In genomic region chr5:432928-433791, GRCh38 we compare ENCODE assay signal across 29 cellular contexts. TPM values are rescaled to one million over a fixed set of nuclear protein-coding genes. Genes with fewer than 3 reads are reported as not detected.
A peak's percentile ranks its signal among the peaks of the same experiment; 100 is the strongest.
DNase-seq lines count a peak whose midpoint lies in the region; ATAC-seq, FAIRE-seq and TF ChIP-seq lines count a peak whose summit lies in the region.
"Had no signal": no experiment of that assay in that cellular context is flagged by ENCODE, and none has a peak within 500 bp of the region (broad histone marks: within the 10 kb centered on the region; RNA-seq: fewer than 3 reads in every experiment).

No MANE protein-coding gene starts in this region.

- H3K9ac ChIP-seq in GM12878 (ENCODE audit: control insufficient read depth, insufficient read depth, low read length), result no peak overlapping the region
- H3K9ac ChIP-seq: SK-N-SH had no signal

- no peak for FAIRE-seq in GM12878 (lab: Jason Lieb, UNC)

- H4K20me1 ChIP-seq in GM12878 (ENCODE audit: control insufficient read depth, insufficient read depth), result no peaks in the 10 kb centered on the region

- intact Hi-C loops in left cardiac atrium (cut with DNase I) (loop anchor here in 1 of 2 donors (10.0 kb wide), 1 partner anchor 118 kb away; no protein-coding TSS in a partner anchor), heart right ventricle (cut with DNase I) (loop anchor here in 2 of 10 donors (5.0 kb wide), 2 partner anchors 116 to 246 kb away; no protein-coding TSS in a partner anchor), GM12878 (cut with micrococcal nuclease; ENCODE audit: unreplicated experiment) (no loop called here)

- no peaks in the 10 kb centered on the region for H3K27me3 Mint-ChIP-seq in type B pancreatic cell
- H3K27me3 Mint-ChIP-seq: activated naive CD4-positive, alpha-beta T cell treated with anti-CD3 and anti-CD28 coated beads, Interleukin-2, amount 10 ng/mL, durations not matched to agents 7 days and 5 days had no signal

- H3K27ac ChIP-seq in heart right ventricle, result no peak overlapping the region
- no peak overlapping the region for H3K27ac ChIP-seq in GM12878 (ENCODE audit: control insufficient read depth, insufficient read depth)
- no peak overlapping the region for H3K27ac ChIP-seq in lung (ENCODE audit: low read depth in 1 of 2, low read length in 1 of 2)
- H3K27ac ChIP-seq: hepatocyte, right atrium auricular region, suprapubic skin, vagina, WERI-Rb-1 had no signal

- H3K36me3 ChIP-seq in heart right ventricle (no peaks in the 10 kb centered on the region), GM12878 (ENCODE audit: control insufficient read depth in 2 of 2, insufficient read depth in 2 of 2, low read length in 1 of 2) (peaks cover 6 to 26% of the 10 kb centered on the region in 2 experiments; a peak in 3 of 4 replicates), lung (ENCODE audit: control insufficient read depth in 2 of 2, insufficient read depth in 2 of 2, low read length in 2 of 2) (peaks cover 0 to 11% of the 10 kb centered on the region in 2 donors)
- H3K36me3 ChIP-seq: right atrium auricular region, suprapubic skin, vagina, WERI-Rb-1 had no signal

- H2AFZ ChIP-seq in GM12878 (ENCODE audit: control insufficient read depth, low read depth, low read length), result no peak overlapping the region
- H2AFZ ChIP-seq: hepatocyte had no signal

- TF ChIP-seq EP300 in GM12878 (IDR thresholded peaks at IDR 0.05; ENCODE audit: borderline replicate concordance in 1 of 2, control insufficient read depth in 1 of 2, low read depth in 2 of 2, low read length in 2 of 2), result no peak

- in situ Hi-C loops in GM12878 (cut with MboI), result no loop called here

- ATAC-seq in left cardiac atrium (no peak), heart right ventricle (no peak), GM12878 (no peak), lung (ENCODE audit: insufficient read depth, low FRiP score) (no peak), HG02798 (IDR thresholded peaks at IDR 0.05; ENCODE audit: poor library complexity, unreplicated experiment) (no peak)

- no peak overlapping the region for H3K27ac Mint-ChIP-seq in type B pancreatic cell
- H3K27ac Mint-ChIP-seq: activated naive CD4-positive, alpha-beta T cell treated with anti-CD3 and anti-CD28 coated beads, Interleukin-2, amount 10 ng/mL, durations not matched to agents 7 days and 5 days; activated T-cell treated with anti-CD3 and anti-CD28 coated beads, Interleukin-2, amount 50 U/mL, for 24 hours; CD4-positive, CD25-positive, alpha-beta regulatory T cell; memory B cell; naive B cell had no signal

- CTCF ChIA-PET in GM12878 (lab: Yijun Ruan, JAX), result interaction anchor here (6.4 kb wide), 1 partner anchor 115 kb away, joined by 126 read pairs; the partner anchor contains the start of gene AHRR

- TF ChIP-seq CTCF in heart right ventricle (IDR thresholded peaks at IDR 0.05) (no peak), GM12878 (IDR thresholded peaks at IDR 0.05 in 2 of 3, conservative IDR thresholded peaks at IDR 0.05 in 1 of 3; ENCODE audit: control insufficient read depth in 2 of 3, extremely low read depth in 1 of 3, insufficient read depth in 1 of 3, low read depth in 3 of 3, low read length in 3 of 3) (no peak), lung (IDR thresholded peaks at IDR 0.05; ENCODE audit: control extremely low read depth, extremely low read depth) (no peak), type B pancreatic cell (conservative IDR thresholded peaks at IDR 0.05) (no peak)

- H3K36me3 Mint-ChIP-seq in type B pancreatic cell, result peaks cover 4% of the 10 kb centered on the region
- H3K36me3 Mint-ChIP-seq: activated naive CD4-positive, alpha-beta T cell treated with anti-CD3 and anti-CD28 coated beads, Interleukin-2, amount 10 ng/mL, durations not matched to agents 7 days and 5 days; CD4-positive, CD25-positive, alpha-beta regulatory T cell; memory B cell; naive B cell had no signal

- TF ChIP-seq POLR2A in GM12878 (IDR thresholded peaks at IDR 0.05; ENCODE audit: low read depth, low read length), result no peak

- H3K4me2 ChIP-seq in GM12878 (ENCODE audit: control insufficient read depth, insufficient read depth), result no peak overlapping the region
- H3K4me2 ChIP-seq: hepatocyte, SK-N-SH had no signal

- peak; percentile 16 for DNase-seq in left cardiac atrium
- no peak for DNase-seq in heart right ventricle
- DNase-seq in GM12878 (ENCODE audit: low read depth, low spot score), result no peak
- peak; percentile 55 for DNase-seq in lung (ENCODE audit: low spot score)
- DNase-seq in type B pancreatic cell (ENCODE audit: extremely low spot score, unreplicated experiment), result peak; percentile 64
- no peak for DNase-seq in Kasumi-1 (lab: John Stamatoyannopoulos, UW)
- DNase-seq in NCI-H1092 treated with DMSO at 0.1 percent for 48 hours (lab: John Stamatoyannopoulos, UW), result no peak
- DNase-seq: activated CD4-positive, alpha-beta T cell treated with anti-CD3 and anti-CD28 coated beads, Interleukin-2, amount 50 U/mL, for 4 hours; activated naive CD4-positive, alpha-beta T cell treated with anti-CD3 and anti-CD28 coated beads, Interleukin-2, amount 10 ng/mL, durations not matched to agents 7 days and 5 days; activated T-cell treated with anti-CD3 and anti-CD28 coated beads, Interleukin-2, amount 50 U/mL, for 24 hours; caudate nucleus; CD4-positive, CD25-positive, alpha-beta regulatory T cell; foreskin fibroblast; HCEC 1CT; KG1; MV-4-11; naive B cell; NCI-H187 treated with DMSO at 0.1 percent for 48 hours; occipital lobe; SK-N-SH; stimulated activated CD4-positive, alpha-beta T cell treated with anti-CD3 and anti-CD28 coated beads, Interleukin-15, amount 100 ng/mL, for 24 hours; stimulated activated CD8-positive, alpha-beta memory T cell treated with anti-CD3 and anti-CD28 coated beads, Interleukin-4, amount 100 ng/mL, for 48 hours had no signal

- no peaks in the 10 kb centered on the region for H3K9me3 Mint-ChIP-seq in type B pancreatic cell
- H3K9me3 Mint-ChIP-seq: activated naive CD4-positive, alpha-beta T cell treated with anti-CD3 and anti-CD28 coated beads, Interleukin-2, amount 10 ng/mL, durations not matched to agents 7 days and 5 days; activated T-cell treated with anti-CD3 and anti-CD28 coated beads, Interleukin-2, amount 50 U/mL, for 24 hours; CD4-positive, CD25-positive, alpha-beta regulatory T cell; memory B cell had no signal

- TF ChIP-seq RAD21 in GM12878 (IDR thresholded peaks at IDR 0.05; ENCODE audit: insufficient read depth, low read depth, low read length), result no peak

- H3K79me2 ChIP-seq in GM12878 (ENCODE audit: control insufficient read depth, insufficient read depth, low read length), result no peaks in the 10 kb centered on the region
- H3K79me2 ChIP-seq: hepatocyte had no signal

- WGBS in heart right ventricle, 2 donors, result 63 to 66% methylated on average over 23 of the region's 23 CpGs
- 57% methylated on average over 23 of the region's 23 CpGs for WGBS in GM12878 (ENCODE audit: insufficient coverage, insufficient replicate concordance, low lambda C conversion rate, missing lambda C conversion rate)
- WGBS in lung, 2 donors, result 75 to 79% methylated on average over 23 of the region's 23 CpGs

- no peak overlapping the region for H3K4me3 Mint-ChIP-seq in type B pancreatic cell
- H3K4me3 Mint-ChIP-seq: activated naive CD4-positive, alpha-beta T cell treated with anti-CD3 and anti-CD28 coated beads, Interleukin-2, amount 10 ng/mL, durations not matched to agents 7 days and 5 days; activated T-cell treated with anti-CD3 and anti-CD28 coated beads, Interleukin-2, amount 50 U/mL, for 24 hours; CD4-positive, CD25-positive, alpha-beta regulatory T cell; memory B cell; naive B cell had no signal

- SMC1A ChIA-PET in GM12878 (lab: Charles Lee; ENCODE audit: uncharacterized antibody, unreplicated experiment), result interaction anchor here (1.3 to 3.7 kb wide), 2 partner anchors 13 to 116 kb away, joined by 3 to 33 read pairs; no protein-coding TSS in a partner anchor

- H3K4me3 ChIP-seq in heart right ventricle (no peak overlapping the region), GM12878 (no peak overlapping the region), lung (no peak overlapping the region)
- H3K4me3 ChIP-seq: hepatocyte, right atrium auricular region, suprapubic skin, vagina had no signal

- peaks cover 18% of the 10 kb centered on the region for H3K4me1 Mint-ChIP-seq in type B pancreatic cell (ENCODE audit: unreplicated experiment)
- H3K4me1 Mint-ChIP-seq: CD4-positive, CD25-positive, alpha-beta regulatory T cell; memory B cell; naive B cell had no signal

- BruUV-seq in GM12878 (replicated peaks; lab: Mats Ljungman, UMichigan), result no TSS peak

- POLR2A ChIA-PET in GM12878 (lab: Charles Lee), result interaction anchor here (0.6 kb wide), 1 partner anchor 100 kb away, joined by 3 read pairs; no protein-coding TSS in a partner anchor

- H3K27me3 ChIP-seq in heart right ventricle, result peaks cover 0 to 35% (median 0%) of the 10 kb centered on the region in 7 donors
- H3K27me3 ChIP-seq in GM12878 (replicated peaks in 1 of 2; ENCODE audit: control insufficient read depth in 2 of 2, insufficient read depth in 2 of 2, low read length in 1 of 2), result no peaks in the 10 kb centered on the region
- H3K27me3 ChIP-seq in lung (ENCODE audit: control insufficient read depth, insufficient read depth), result no peaks in the 10 kb centered on the region
- H3K27me3 ChIP-seq: hepatocyte, right atrium auricular region, vagina had no signal

- RAD21 ChIA-PET in GM12878 (lab: Charles Lee; ENCODE audit: unreplicated experiment), result interaction anchor here (6.0 kb wide), 1 partner anchor 116 kb away, joined by 82 read pairs; no protein-coding TSS in a partner anchor

- no peaks in the 10 kb centered on the region for H3K4me1 ChIP-seq in heart right ventricle
- peaks cover 8% of the 10 kb centered on the region for H3K4me1 ChIP-seq in GM12878 (ENCODE audit: control insufficient read depth, insufficient read depth, low read length)
- H3K4me1 ChIP-seq in lung (ENCODE audit: control insufficient read depth in 2 of 2, insufficient read depth in 2 of 2, low read length in 2 of 2), result peaks cover 0 to 4% of the 10 kb centered on the region in 2 donors

- H3K9me3 ChIP-seq in heart right ventricle, result no peaks in the 10 kb centered on the region
- no peaks in the 10 kb centered on the region for H3K9me3 ChIP-seq in GM12878 (replicated peaks; ENCODE audit: control insufficient read depth, insufficient read depth, low read length)
- H3K9me3 ChIP-seq in lung (ENCODE audit: control insufficient read depth in 2 of 2, insufficient read depth in 1 of 2, low read length in 1 of 2), result no peaks in the 10 kb centered on the region
- H3K9me3 ChIP-seq: right atrium auricular region, SK-N-SH, suprapubic skin, vagina had no signal

RNA-seq across cellular contexts. Expression of gene EXOC3, which starts 9.8 kb away (rescaled TPM):
- total RNA-seq in left cardiac atrium (10 to 100 TPM; 41.4 to 42.3 TPM), heart right ventricle (10 to 100 TPM; 35.9 to 44.7 (median 41.0) TPM), GM12878 (2014; rRNA removed) (28.6 and 32.5 TPM in 2 replicates), GM12878 (2014; rRNA removed; fragmentation: Illumina TruSeq; extraction: Trizol) (22.4 and 25.4 TPM in 2 replicates), GM12878 (2021) (48.9 and 50.3 TPM in 2 replicates), lung (10 to 100 TPM; 60.5 to 61.0 TPM), type B pancreatic cell (ENCODE audit: low replicate concordance) (62.9 and 64.6 TPM in 2 replicates)
- polyA plus RNA-seq in heart right ventricle (10 to 100 TPM; 29.0 to 29.1 TPM), GM12878 (2011; rRNA removed) (16.4 and 22.6 TPM in 2 replicates), GM12878 (2014; fragmentation: Illumina TruSeq; extraction: Trizol) (18.5 and 24.8 TPM in 2 replicates), GM12878 (2014; fragmentation: Nextera tagmentation; extraction: Ambion mirVana) (1 to 10 TPM; 1.6 to 7.2 TPM), GM12878 (2014; rRNA removed) (30.5 and 33.2 TPM in 2 replicates), GM12878 (2016; fragmentation: Nextera tagmentation; extraction: Ambion mirVana) (10 to 100 TPM; 52.7 to 53.0 TPM), lung (10 to 100 TPM; 34.8 to 43.2 TPM)
- total RNA-seq in GM12878 (2013; cell fraction: nucleolus; rRNA removed), result 139 and 145 TPM in 2 replicates
- 26.9 TPM for polyA plus RNA-seq in GM12878 (2011; ENCODE audit: low read depth)
- polyA plus RNA-seq in GM12878 (2011; cell fraction: cytosol; rRNA removed), result 24.5 and 26.9 TPM in 2 replicates
- 77.4 and 98.6 TPM in 2 replicates for polyA plus RNA-seq in GM12878 (2011; cell fraction: nucleus; rRNA removed)
- polyA plus RNA-seq in GM12878 (2012), result 40.4 and 47.5 TPM in 2 replicates
- polyA minus RNA-seq in GM12878 (2011; rRNA and poly(A)+ RNA removed), result 26.3 and 28.8 TPM in 2 replicates
- 10.8 and 14.6 TPM in 2 replicates for polyA minus RNA-seq in GM12878 (2011; cell fraction: cytosol; rRNA and poly(A)+ RNA removed)
- polyA minus RNA-seq in GM12878 (2011; cell fraction: nucleus; rRNA and poly(A)+ RNA removed), result 21.5 and 30.1 TPM in 2 replicates

Comparison
In these comparisons a context has a peak if more than half of its experiments do, and no peak if none do; other contexts are left out.
1. DNase-seq: peak in left cardiac atrium (single experiment), lung (single experiment) and type B pancreatic cell (single experiment); none in heart right ventricle (0 of 2), GM12878 (single experiment), Kasumi-1 (0 of 2) and NCI-H1092 treated with DMSO at 0.1 percent for 48 hours (single experiment).